In the genomic region with DNA sequence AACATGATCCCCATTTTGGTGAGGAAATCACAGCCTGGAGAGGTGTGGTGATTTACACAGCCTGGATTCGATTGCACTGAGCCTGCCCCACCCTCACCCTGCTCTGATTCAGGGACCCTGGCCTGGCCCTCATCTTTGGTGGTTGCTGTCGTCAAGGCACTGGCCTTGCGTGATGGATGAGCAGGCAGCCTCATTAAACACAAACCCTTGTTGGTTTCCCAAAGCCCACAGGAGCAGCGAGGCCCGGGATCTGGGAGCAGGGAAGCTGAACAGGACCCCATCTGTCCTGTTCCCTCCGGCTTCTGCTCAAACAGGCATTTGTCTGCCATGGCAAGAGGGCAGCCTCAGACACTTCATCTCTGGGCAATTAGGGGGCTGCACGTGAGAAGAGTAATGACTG, we compare ENCODE assay signal across 21 cellular contexts.
DNase-seq lines count a peak whose midpoint lies in the region; ATAC-seq and TF ChIP-seq lines count a peak whose summit lies in the region.
"Had no signal": no experiment of that assay in that cellular context is flagged by ENCODE, and none has a peak within 500 bp of the region (broad histone marks: within the 10 kb centered on the region; RNA-seq: fewer than 3 reads in every experiment).

No MANE protein-coding gene starts in this region.

- no peak overlapping the region for H3K27ac ChIP-seq in RWPE2 (ENCODE audit: poor library complexity, severe bottlenecking)
- H3K27ac ChIP-seq in foreskin keratinocyte, result no peak overlapping the region
- H3K27ac ChIP-seq: 22Rv1, HL-60 had no signal

- H3K9me3 ChIP-seq in RWPE2 (ENCODE audit: severe bottlenecking), result peaks cover 6% of the 10 kb centered on the region
- H3K9me3 ChIP-seq: BE2C had no signal

- no peak overlapping the region for H3K4me3 ChIP-seq in RWPE2 (ENCODE audit: severe bottlenecking)

- DNase-seq in NCI-H2171 treated with DMSO at 0.1 percent for 48 hours (lab: John Stamatoyannopoulos, UW) (peak; percentile 23), NCI-H2171 (lab: John Stamatoyannopoulos, UW) (no peak), RWPE2 (ENCODE audit: low spot score) (no peak), glutamatergic neuron (peak; percentile 33), foreskin keratinocyte (no peak)
- DNase-seq in stimulated activated naive CD4-positive, alpha-beta T cell treated with Interleukin-2 at 50 U/mL for 16 hours (lab: John Stamatoyannopoulos, UW), result no peak
- DNase-seq: BE2C; Caco-2; CD4-positive, CD25-positive, alpha-beta regulatory T cell; GF-D8; H7; Kasumi-1; NCI-H1092 treated with DMSO at 0.1 percent for 48 hours; NCI-H2081; NCI-H226 had no signal

- H3K36me3 ChIP-seq in RWPE2 (ENCODE audit: low read depth), result no peaks in the 10 kb centered on the region
- H3K36me3 ChIP-seq: BE2C had no signal

- H3K27ac Mint-ChIP-seq in glutamatergic neuron (ENCODE audit: unreplicated experiment), result peak overlapping the region; percentile 50
- H3K27ac Mint-ChIP-seq in stimulated activated memory B cell treated with anti-CD40 and anti-IgM and Interleukin-4, amounts not matched to agents 10 μg/mL and 1 μg/mL and 100 μg/mL, for 72 hours, result peak overlapping the region; percentile 26
- H3K27ac Mint-ChIP-seq: CD4-positive, CD25-positive, alpha-beta regulatory T cell had no signal

- TF ChIP-seq CTCF in RWPE2 (IDR thresholded peaks at IDR 0.05; ENCODE audit: poor library complexity, severe bottlenecking), result no peak
- no peak for TF ChIP-seq CTCF in glutamatergic neuron (IDR thresholded peaks at IDR 0.05; ENCODE audit: partially characterized antibody, unreplicated experiment)
- no peak for TF ChIP-seq CTCF in foreskin keratinocyte (conservative IDR thresholded peaks at IDR 0.05)

- ATAC-seq in RWPE2 (ENCODE audit: low read depth), result 0 out of 3 replicates have a peak, but pooled peaks have one; percentile 8
- ATAC-seq in stimulated activated memory B cell treated with anti-CD40 and anti-IgM and Interleukin-4, amounts not matched to agents 10 μg/mL and 1 μg/mL and 100 μg/mL, for 72 hours, result no peak
- ATAC-seq in foreskin keratinocyte, result no peak
- no peak for ATAC-seq in HG02763 (IDR thresholded peaks at IDR 0.05; ENCODE audit: unreplicated experiment)
- ATAC-seq: Panc1, Right ventricle myocardium inferior had no signal

- no peak overlapping the region for H3K4me3 Mint-ChIP-seq in glutamatergic neuron (ENCODE audit: unreplicated experiment)
- no peak overlapping the region for H3K4me3 Mint-ChIP-seq in stimulated activated memory B cell treated with anti-CD40 and anti-IgM and Interleukin-4, amounts not matched to agents 10 μg/mL and 1 μg/mL and 100 μg/mL, for 72 hours
- H3K4me3 Mint-ChIP-seq: CD4-positive, CD25-positive, alpha-beta regulatory T cell had no signal

- H3K27me3 Mint-ChIP-seq in glutamatergic neuron (ENCODE audit: unreplicated experiment), result peaks cover 5% of the 10 kb centered on the region
- peaks cover 13% of the 10 kb centered on the region for H3K27me3 Mint-ChIP-seq in stimulated activated memory B cell treated with anti-CD40 and anti-IgM and Interleukin-4, amounts not matched to agents 10 μg/mL and 1 μg/mL and 100 μg/mL, for 72 hours

- peaks cover 8% of the 10 kb centered on the region for H3K9me3 Mint-ChIP-seq in glutamatergic neuron (ENCODE audit: unreplicated experiment)
- H3K9me3 Mint-ChIP-seq in stimulated activated memory B cell treated with anti-CD40 and anti-IgM and Interleukin-4, amounts not matched to agents 10 μg/mL and 1 μg/mL and 100 μg/mL, for 72 hours, result peaks cover 4% of the 10 kb centered on the region

- H3K4me1 Mint-ChIP-seq in glutamatergic neuron (ENCODE audit: low read depth, unreplicated experiment), result peaks cover 5% of the 10 kb centered on the region
- H3K4me1 Mint-ChIP-seq in stimulated activated memory B cell treated with anti-CD40 and anti-IgM and Interleukin-4, amounts not matched to agents 10 μg/mL and 1 μg/mL and 100 μg/mL, for 72 hours, result peaks cover 30% of the 10 kb centered on the region

- H3K27me3 ChIP-seq in RWPE2 (ENCODE audit: insufficient read depth, poor library complexity, severe bottlenecking), result no peaks in the 10 kb centered on the region
- peaks cover 5% of the 10 kb centered on the region for H3K27me3 ChIP-seq in foreskin keratinocyte
- H3K27me3 ChIP-seq: BE2C had no signal

- peaks cover 5% of the 10 kb centered on the region for H3K36me3 Mint-ChIP-seq in glutamatergic neuron (ENCODE audit: unreplicated experiment)
- no peaks in the 10 kb centered on the region for H3K36me3 Mint-ChIP-seq in stimulated activated memory B cell treated with anti-CD40 and anti-IgM and Interleukin-4, amounts not matched to agents 10 μg/mL and 1 μg/mL and 100 μg/mL, for 72 hours

- H3K4me1 ChIP-seq in RWPE2 (ENCODE audit: insufficient read depth, poor library complexity, severe bottlenecking), result no peaks in the 10 kb centered on the region
- no peaks in the 10 kb centered on the region for H3K4me1 ChIP-seq in foreskin keratinocyte
- H3K4me1 ChIP-seq: BE2C had no signal

Comparison
In these comparisons a context has a peak if more than half of its experiments do, and no peak if none do; other contexts are left out.
1. DNase-seq: peak in NCI-H2171 treated with DMSO at 0.1 percent for 48 hours (single experiment) and glutamatergic neuron (single experiment); none in NCI-H2171 (single experiment), RWPE2 (single experiment), foreskin keratinocyte (0 of 2) and stimulated activated naive CD4-positive, alpha-beta T cell treated with Interleukin-2 at 50 U/mL for 16 hours (single experiment).